23 cellular contexts compared by ENCODE assay signal in the genomic region with DNA sequence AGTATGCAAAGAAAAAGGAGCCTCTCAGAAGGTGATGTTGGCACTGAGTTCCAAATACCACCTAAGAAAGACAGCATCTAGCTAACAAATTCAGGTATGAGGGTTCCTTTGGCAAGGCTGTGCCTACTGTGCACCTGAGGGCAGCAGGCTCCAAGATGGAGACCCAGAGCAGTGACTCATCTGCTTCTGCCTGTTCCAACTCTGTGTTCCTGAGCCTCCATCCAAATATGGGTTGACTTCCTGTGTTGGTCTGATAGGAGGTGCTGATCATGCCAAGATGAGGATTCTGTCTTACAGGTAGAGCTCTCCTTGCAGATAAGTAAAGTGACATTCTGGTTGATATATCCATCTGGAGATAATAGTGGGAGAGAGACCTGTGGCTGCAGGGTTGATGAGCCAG. TPM values are rescaled to one million over a fixed set of nuclear protein-coding genes. Genes with fewer than 3 reads are reported as not detected.
DNase-seq lines count a peak whose midpoint lies in the region; ATAC-seq, FAIRE-seq and TF ChIP-seq lines count a peak whose summit lies in the region.
"Had no signal": no experiment of that assay in that cellular context is flagged by ENCODE, and none has a peak within 500 bp of the region (broad histone marks: within the 10 kb centered on the region; RNA-seq: fewer than 3 reads in every experiment).

No MANE protein-coding gene starts in this region.

- H3K56ac ChIP-seq in mesendoderm (ENCODE audit: low read length): no peak overlapping the region

- TF ChIP-seq POLR2A in GM12892 (IDR thresholded peaks at IDR 0.05; ENCODE audit: low read depth, low read length): no peak

- H3K27me3 ChIP-seq in bronchial epithelial cell (ENCODE audit: control insufficient read depth, insufficient read depth, low read length) (no peaks in the 10 kb centered on the region), mesendoderm (ENCODE audit: insufficient read depth, low read length, poor library complexity) (no peaks in the 10 kb centered on the region)
- H3K27me3 ChIP-seq: body of pancreas had no signal

- POLR2A ChIA-PET in RWPE1 (lab: Yijun Ruan, JAX; ENCODE audit: low non-redundant PET): no interaction called here

- TF ChIP-seq CTCF in bronchial epithelial cell (IDR thresholded peaks at IDR 0.05; ENCODE audit: insufficient read depth, low read length, severe bottlenecking) (no peak), RWPE1 (conservative IDR thresholded peaks at IDR 0.05; ENCODE audit: low read depth) (no peak), GM10266 (IDR thresholded peaks at IDR 0.05; ENCODE audit: control insufficient read depth, insufficient read depth, low read depth, missing control alignments) (no peak), foreskin fibroblast (IDR thresholded peaks at IDR 0.05; ENCODE audit: low read depth, low read length) (no peak)

- H3K4me2 ChIP-seq in mesendoderm (ENCODE audit: low read length): no peak overlapping the region

- no peak overlapping the region for H2BK15ac ChIP-seq in mesendoderm (replicated peaks; ENCODE audit: low read depth)

- H3K4ac ChIP-seq in mesendoderm (ENCODE audit: low read depth, low read length): no peak overlapping the region

- H2AK5ac ChIP-seq in mesendoderm (ENCODE audit: low read length): no peak overlapping the region

- H3K4me3 ChIP-seq in bronchial epithelial cell (ENCODE audit: low read depth, low read length) (no peak overlapping the region), mesendoderm (ENCODE audit: low read length) (no peak overlapping the region), foreskin fibroblast (ENCODE audit: low read depth in 1 of 2, low read length in 2 of 2) (no peak overlapping the region)
- H3K4me3 ChIP-seq: body of pancreas, GM23248, left ventricle myocardium inferior, MG63, stomach had no signal

- no peak overlapping the region for H3K18ac ChIP-seq in mesendoderm (ENCODE audit: low read length)

- H4K8ac ChIP-seq in mesendoderm (ENCODE audit: low read depth, low read length): no peak overlapping the region

- H3K79me2 ChIP-seq in mesendoderm (ENCODE audit: control insufficient read depth, insufficient read depth, low read length): no peaks in the 10 kb centered on the region

- no peak overlapping the region for H3K9ac ChIP-seq in mesendoderm (ENCODE audit: low read length)
- H3K9ac ChIP-seq: GM23248 had no signal

- H2BK120ac ChIP-seq in mesendoderm (ENCODE audit: low read depth, low read length): no peak overlapping the region

- no peak overlapping the region for H4K5ac ChIP-seq in mesendoderm (ENCODE audit: low read length)

- H3K79me1 ChIP-seq in mesendoderm (ENCODE audit: low read length): no peaks in the 10 kb centered on the region

- H3K4me1 ChIP-seq in mesendoderm (ENCODE audit: control insufficient read depth, low read depth, low read length): peaks cover 2% of the 10 kb centered on the region
- H3K4me1 ChIP-seq: body of pancreas, left ventricle myocardium inferior, stomach had no signal

- H3K27ac ChIP-seq in mesendoderm (ENCODE audit: low read depth, low read length) (no peak overlapping the region), RWPE1 (no peak overlapping the region)
- H3K27ac ChIP-seq: body of pancreas, GM23248, left ventricle myocardium inferior, stomach had no signal

- ATAC-seq in HG02610 (IDR thresholded peaks at IDR 0.05; ENCODE audit: unreplicated experiment): peak; percentile 37
- ATAC-seq: activated CD8-positive, alpha-beta T cell treated with anti-CD3 and anti-CD28 coated beads, Interleukin-2, amount 10 ng/mL, durations not matched to agents 7 days and 5 days; body of pancreas; sciatic nerve had no signal

- DNase-seq in GM12892 (ENCODE audit: insufficient read length): no peak
- DNase-seq in bronchial epithelial cell (ENCODE audit: low read depth): peak; percentile 41
- DNase-seq in mesendoderm: peak; percentile 14
- no peak for DNase-seq in RWPE1 (ENCODE audit: low spot score)
- DNase-seq in GM10266 (ENCODE audit: extremely low spot score): no peak
- DNase-seq in foreskin fibroblast: no peak
- DNase-seq: activated CD4-positive, alpha-beta T cell treated with anti-CD3 and anti-CD28 coated beads for 1 hour; activated CD8-positive, alpha-beta T cell treated with anti-CD3 and anti-CD28 coated beads, Interleukin-2, amount 10 ng/mL, durations not matched to agents 7 days and 5 days; activated gamma-delta T cell treated with Interleukin-2 at 50 U/mL for 16 hours; activated T-cell treated with anti-CD3 and anti-CD28 coated beads, Interleukin-2, amount 50 U/mL, for 1 hour; body of pancreas; GM23248; left ventricle myocardium inferior; MG63; NCI-H1417 treated with DMSO at 0.1 percent for 48 hours; nephron progenitor cell; OCI-M1; SHP77 treated with DMSO at 0.1 percent for 48 hours; stomach had no signal

- CTCF ChIA-PET in RWPE1 (lab: Yijun Ruan, JAX): no interaction called here

- H3K36me3 ChIP-seq in bronchial epithelial cell (ENCODE audit: control insufficient read depth, insufficient read depth, low read length) (no peaks in the 10 kb centered on the region), mesendoderm (ENCODE audit: control insufficient read depth, insufficient read depth, low read length) (no peaks in the 10 kb centered on the region)
- H3K36me3 ChIP-seq: left ventricle myocardium inferior, MG63, stomach had no signal

- no peak overlapping the region for H3K23ac ChIP-seq in mesendoderm (ENCODE audit: low read length)

- FAIRE-seq in GM12892 (lab: Jason Lieb, UNC) (peak; percentile 86), bronchial epithelial cell (lab: Jason Lieb, UNC) (no peak)
- FAIRE-seq: GM12891 had no signal

- no peak overlapping the region for H2BK5ac ChIP-seq in mesendoderm (ENCODE audit: low read length)

RNA-seq across cellular contexts. Expression of a gene that starts 26.0 kb away (rescaled TPM):
- 6.8 TPM for polyA plus RNA-seq in GM12892 (2012; ENCODE audit: missing spikeins)
- total RNA-seq in bronchial epithelial cell: 0.26 and 0.38 TPM in 2 replicates
- polyA plus RNA-seq in mesendoderm (2013, experiment 1 of 2): 0.07 TPM
- 0.06 TPM for polyA plus RNA-seq in mesendoderm (2013, experiment 2 of 2)
- total RNA-seq: activated CD8-positive, alpha-beta T cell treated with anti-CD3 and anti-CD28 coated beads, Interleukin-2, amount 10 ng/mL, durations not matched to agents 7 days and 5 days; CD4-positive, CD25-positive, alpha-beta regulatory T cell; GM23248 had no signal
- polyA plus RNA-seq: GM23248 had no signal

Comparison
In these comparisons a context has a peak if more than half of its experiments do, and no peak if none do; other contexts are left out.
1. DNase-seq: peak in bronchial epithelial cell (single experiment) and mesendoderm (single experiment); none in GM12892 (single experiment), RWPE1 (single experiment), GM10266 (single experiment) and foreskin fibroblast (0 of 2).